Comparison of ENCODE assay signal across 1 cellular context in the genomic region with DNA sequence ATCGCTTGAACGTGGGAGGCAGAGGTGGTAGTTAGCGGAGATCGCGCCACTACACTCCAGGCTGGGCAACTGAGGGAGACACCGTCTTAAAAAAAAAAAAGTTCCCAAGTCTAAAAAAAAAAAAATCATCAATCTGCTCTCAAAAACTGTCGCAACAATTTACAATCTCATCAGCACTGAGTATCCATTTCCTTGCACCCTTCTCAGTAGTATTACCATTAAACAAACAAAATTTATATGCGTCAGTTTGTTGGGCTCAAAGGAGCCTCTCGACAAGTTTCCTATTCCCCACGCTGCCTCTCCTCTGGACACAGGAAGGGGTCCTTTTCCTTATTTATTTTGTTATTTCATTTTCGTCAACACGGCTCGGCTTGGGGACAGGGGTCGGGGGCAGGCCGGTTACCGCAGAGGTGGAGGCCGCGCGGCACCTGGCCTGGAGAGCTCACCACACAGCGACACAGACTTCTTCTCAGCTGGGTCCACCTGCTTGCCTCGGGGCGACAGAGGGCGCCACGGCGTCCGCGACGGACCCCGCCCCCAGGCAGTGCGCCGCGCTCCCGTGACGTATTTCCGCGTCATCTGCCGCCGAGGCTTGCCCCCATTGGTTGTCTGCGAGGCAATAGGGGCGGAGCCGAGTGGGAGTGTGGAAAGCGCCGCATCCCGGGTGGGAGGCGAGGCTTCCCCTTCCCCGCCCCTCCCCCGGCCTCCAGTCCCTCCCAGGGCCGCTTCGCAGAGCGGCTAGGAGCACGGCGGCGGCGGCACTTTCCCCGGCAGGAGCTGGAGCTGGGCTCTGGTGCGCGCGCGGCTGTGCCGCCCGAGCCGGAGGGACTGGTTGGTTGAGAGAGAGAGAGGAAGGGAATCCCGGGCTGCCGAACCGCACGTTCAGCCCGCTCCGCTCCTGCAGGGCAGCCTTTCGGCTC.
TF ChIP-seq lines count a peak whose summit lies in the region.

A gene (plus strand): TSS at position 709 of the 920 bp plus-strand sequence. CDS start 436 bp downstream, outside the sequence.

TF ChIP-seq in HepG2, 621 proteins besides CTCF, POLR2A, EP300 and RAD21 (continued from another document and continues in another):
- TF ChIP-seq, protein P1, sequence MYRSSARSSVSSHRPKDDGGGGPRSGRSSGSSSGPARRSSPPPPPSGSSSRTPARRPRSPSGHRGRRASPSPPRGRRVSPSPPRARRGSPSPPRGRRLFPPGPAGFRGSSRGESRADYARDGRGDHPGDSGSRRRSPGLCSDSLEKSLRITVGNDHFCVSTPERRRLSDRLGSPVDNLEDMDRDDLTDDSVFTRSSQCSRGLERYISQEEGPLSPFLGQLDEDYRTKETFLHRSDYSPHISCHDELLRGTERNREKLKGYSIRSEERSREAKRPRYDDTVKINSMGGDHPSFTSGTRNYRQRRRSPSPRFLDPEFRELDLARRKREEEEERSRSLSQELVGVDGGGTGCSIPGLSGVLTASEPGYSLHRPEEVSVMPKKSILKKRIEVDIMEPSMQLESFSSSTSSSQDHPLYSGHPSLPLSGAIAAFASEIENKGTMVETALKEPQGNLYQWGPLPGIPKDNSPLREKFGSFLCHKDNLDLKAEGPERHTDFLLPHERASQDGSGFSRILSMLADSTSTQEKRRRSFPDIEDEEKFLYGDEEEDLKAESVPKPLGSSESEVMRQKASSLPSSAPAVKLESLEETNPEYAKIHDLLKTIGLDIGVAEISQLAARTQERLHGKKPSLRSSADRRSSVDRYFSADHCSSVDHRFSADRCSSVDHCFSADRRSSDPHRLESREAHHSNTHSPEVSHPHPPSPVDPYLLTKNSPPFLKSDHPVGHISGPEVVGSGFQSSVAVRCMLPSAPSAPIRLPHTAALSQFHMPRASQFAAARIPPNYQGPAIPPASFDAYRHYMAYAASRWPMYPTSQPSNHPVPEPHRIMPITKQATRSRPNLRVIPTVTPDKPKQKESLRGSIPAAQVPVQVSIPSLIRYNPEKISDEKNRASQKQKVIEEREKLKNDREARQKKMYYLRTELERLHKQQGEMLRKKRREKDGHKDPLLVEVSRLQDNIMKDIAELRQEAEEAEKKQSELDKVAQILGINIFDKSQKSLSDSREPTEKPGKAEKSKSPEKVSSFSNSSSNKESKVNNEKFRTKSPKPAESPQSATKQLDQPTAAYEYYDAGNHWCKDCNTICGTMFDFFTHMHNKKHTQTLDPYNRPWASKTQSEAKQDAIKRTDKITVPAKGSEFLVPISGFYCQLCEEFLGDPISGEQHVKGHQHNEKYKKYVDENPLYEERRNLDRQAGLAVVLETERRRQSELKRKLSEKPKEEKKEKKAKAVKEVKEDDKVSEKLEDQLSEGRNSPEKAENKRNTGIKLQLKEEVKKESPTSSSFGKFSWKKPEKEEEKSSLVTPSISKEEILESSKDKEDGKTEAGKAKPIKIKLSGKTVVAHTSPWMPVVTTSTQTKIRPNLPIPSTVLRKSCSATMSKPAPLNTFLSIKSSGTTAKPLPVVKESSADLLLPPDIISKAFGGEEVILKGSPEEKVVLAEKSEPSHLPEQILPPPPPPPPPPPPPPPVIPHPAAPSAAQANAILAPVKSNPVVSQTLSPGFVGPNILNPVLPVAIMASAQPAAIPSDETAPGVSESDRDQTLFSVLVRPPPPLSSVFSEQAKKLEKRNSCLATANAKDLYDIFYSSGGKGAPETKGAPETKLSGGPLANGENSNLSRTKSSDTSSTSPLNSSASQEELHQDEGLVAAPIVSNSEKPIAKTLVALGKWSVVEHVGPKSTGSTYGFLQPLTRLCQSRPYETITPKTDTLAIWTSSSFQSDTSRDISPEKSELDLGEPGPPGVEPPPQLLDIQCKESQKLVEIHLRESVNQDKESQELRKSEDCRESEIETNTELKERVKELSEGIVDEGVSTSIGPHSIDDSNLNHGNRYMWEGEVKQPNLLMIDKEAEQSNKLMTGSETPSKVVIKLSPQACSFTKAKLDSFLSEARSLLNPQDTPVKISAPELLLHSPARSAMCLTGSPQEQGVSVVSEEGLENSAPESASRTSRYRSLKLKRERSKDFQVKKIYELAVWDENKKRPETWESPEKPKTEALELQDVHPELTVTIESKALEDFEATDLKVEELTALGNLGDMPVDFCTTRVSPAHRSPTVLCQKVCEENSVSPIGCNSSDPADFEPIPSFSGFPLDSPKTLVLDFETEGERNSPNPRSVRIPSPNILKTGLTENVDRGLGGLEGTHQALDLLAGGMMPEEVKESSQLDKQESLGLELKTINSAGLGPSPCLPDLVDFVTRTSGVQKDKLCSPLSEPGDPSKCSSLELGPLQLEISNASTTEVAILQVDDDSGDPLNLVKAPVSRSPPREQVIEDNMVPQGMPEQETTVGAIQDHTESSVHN (CRISPR knock-in tag; IDR thresholded peaks at IDR 0.05) = no peak
- TF ChIP-seq ZNF30 (CRISPR knock-in tag; IDR thresholded peaks at IDR 0.05) (no peak), MYC (CRISPR knock-in tag; IDR thresholded peaks at IDR 0.05; ENCODE audit: borderline replicate concordance) (peak; percentile 94), BORCS8-MEF2B (CRISPR knock-in tag; IDR thresholded peaks at IDR 0.05) (peak; percentile 50; the same call in 1 of the 2 replicates), KLF11 (CRISPR knock-in tag; IDR thresholded peaks at IDR 0.05) (no peak), IRX3 (CRISPR knock-in tag; IDR thresholded peaks at IDR 0.05; ENCODE audit: borderline replicate concordance, low read depth) (no peak), ZNF629 (CRISPR knock-in tag; conservative IDR thresholded peaks at IDR 0.05) (no peak), RARG (CRISPR knock-in tag; IDR thresholded peaks at IDR 0.05; ENCODE audit: low read depth) (no peak), ZKSCAN5 (CRISPR knock-in tag; IDR thresholded peaks at IDR 0.05) (no peak), JUN (CRISPR knock-in tag; IDR thresholded peaks at IDR 0.05) (no peak), ZNF780A (CRISPR knock-in tag; IDR thresholded peaks at IDR 0.05) (peak; percentile 79; the same call in 1 of the 2 replicates), PHF8 (CRISPR knock-in tag; IDR thresholded peaks at IDR 0.05) (peak; percentile 92), PAWR (CRISPR knock-in tag; IDR thresholded peaks at IDR 0.05; ENCODE audit: borderline replicate concordance) (no peak), DR1 (CRISPR knock-in tag; IDR thresholded peaks at IDR 0.05) (peak; percentile 66; the same call in 1 of the 2 replicates), FOXO1 (CRISPR knock-in tag; IDR thresholded peaks at IDR 0.05) (peak; percentile 33; the same call in 1 of the 2 replicates), ZNF781 (CRISPR knock-in tag; IDR thresholded peaks at IDR 0.05; ENCODE audit: borderline replicate concordance, not compliant biosample characterization) (no peak), ZBTB7A (CRISPR knock-in tag; IDR thresholded peaks at IDR 0.05) (peak; percentile 64; the same call in 1 of the 2 replicates), HNF4A (CRISPR knock-in tag; IDR thresholded peaks at IDR 0.05) (no peak), MLLT10 (CRISPR knock-in tag; IDR thresholded peaks at IDR 0.05) (no peak)
- TF ChIP-seq, protein P2, sequence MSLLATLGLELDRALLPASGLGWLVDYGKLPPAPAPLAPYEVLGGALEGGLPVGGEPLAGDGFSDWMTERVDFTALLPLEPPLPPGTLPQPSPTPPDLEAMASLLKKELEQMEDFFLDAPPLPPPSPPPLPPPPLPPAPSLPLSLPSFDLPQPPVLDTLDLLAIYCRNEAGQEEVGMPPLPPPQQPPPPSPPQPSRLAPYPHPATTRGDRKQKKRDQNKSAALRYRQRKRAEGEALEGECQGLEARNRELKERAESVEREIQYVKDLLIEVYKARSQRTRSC (CRISPR knock-in tag; IDR thresholded peaks at IDR 0.05; ENCODE audit: low read depth) = no peak
- TF ChIP-seq, protein P3, sequence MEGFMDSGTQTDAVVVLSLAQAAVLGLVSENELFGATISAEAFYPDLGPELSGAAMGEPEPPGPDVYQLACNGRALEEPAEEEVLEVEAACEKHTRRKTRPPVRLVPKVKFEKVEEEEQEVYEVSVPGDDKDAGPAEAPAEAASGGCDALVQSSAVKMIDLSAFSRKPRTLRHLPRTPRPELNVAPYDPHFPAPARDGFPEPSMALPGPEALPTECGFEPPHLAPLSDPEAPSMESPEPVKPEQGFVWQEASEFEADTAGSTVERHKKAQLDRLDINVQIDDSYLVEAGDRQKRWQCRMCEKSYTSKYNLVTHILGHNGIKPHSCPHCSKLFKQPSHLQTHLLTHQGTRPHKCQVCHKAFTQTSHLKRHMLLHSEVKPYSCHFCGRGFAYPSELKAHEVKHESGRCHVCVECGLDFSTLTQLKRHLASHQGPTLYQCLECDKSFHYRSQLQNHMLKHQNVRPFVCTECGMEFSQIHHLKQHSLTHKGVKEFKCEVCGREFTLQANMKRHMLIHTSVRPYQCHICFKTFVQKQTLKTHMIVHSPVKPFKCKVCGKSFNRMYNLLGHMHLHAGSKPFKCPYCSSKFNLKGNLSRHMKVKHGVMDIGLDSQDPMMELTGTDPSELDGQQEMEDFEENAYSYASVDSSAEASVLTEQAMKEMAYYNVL (CRISPR knock-in tag; IDR thresholded peaks at IDR 0.05; ENCODE audit: borderline replicate concordance) = 0 out of 2 replicates have a peak, but pooled peaks have one; percentile 6
- TF ChIP-seq, protein P4, sequence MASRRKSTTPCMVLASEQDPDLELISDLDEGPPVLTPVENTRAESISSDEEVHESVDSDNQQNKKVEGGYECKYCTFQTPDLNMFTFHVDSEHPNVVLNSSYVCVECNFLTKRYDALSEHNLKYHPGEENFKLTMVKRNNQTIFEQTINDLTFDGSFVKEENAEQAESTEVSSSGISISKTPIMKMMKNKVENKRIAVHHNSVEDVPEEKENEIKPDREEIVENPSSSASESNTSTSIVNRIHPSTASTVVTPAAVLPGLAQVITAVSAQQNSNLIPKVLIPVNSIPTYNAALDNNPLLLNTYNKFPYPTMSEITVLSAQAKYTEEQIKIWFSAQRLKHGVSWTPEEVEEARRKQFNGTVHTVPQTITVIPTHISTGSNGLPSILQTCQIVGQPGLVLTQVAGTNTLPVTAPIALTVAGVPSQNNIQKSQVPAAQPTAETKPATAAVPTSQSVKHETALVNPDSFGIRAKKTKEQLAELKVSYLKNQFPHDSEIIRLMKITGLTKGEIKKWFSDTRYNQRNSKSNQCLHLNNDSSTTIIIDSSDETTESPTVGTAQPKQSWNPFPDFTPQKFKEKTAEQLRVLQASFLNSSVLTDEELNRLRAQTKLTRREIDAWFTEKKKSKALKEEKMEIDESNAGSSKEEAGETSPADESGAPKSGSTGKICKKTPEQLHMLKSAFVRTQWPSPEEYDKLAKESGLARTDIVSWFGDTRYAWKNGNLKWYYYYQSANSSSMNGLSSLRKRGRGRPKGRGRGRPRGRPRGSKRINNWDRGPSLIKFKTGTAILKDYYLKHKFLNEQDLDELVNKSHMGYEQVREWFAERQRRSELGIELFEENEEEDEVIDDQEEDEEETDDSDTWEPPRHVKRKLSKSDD (CRISPR knock-in tag; IDR thresholded peaks at IDR 0.05; ENCODE audit: low read depth) = peak; percentile 98
- TF ChIP-seq, protein P5, sequence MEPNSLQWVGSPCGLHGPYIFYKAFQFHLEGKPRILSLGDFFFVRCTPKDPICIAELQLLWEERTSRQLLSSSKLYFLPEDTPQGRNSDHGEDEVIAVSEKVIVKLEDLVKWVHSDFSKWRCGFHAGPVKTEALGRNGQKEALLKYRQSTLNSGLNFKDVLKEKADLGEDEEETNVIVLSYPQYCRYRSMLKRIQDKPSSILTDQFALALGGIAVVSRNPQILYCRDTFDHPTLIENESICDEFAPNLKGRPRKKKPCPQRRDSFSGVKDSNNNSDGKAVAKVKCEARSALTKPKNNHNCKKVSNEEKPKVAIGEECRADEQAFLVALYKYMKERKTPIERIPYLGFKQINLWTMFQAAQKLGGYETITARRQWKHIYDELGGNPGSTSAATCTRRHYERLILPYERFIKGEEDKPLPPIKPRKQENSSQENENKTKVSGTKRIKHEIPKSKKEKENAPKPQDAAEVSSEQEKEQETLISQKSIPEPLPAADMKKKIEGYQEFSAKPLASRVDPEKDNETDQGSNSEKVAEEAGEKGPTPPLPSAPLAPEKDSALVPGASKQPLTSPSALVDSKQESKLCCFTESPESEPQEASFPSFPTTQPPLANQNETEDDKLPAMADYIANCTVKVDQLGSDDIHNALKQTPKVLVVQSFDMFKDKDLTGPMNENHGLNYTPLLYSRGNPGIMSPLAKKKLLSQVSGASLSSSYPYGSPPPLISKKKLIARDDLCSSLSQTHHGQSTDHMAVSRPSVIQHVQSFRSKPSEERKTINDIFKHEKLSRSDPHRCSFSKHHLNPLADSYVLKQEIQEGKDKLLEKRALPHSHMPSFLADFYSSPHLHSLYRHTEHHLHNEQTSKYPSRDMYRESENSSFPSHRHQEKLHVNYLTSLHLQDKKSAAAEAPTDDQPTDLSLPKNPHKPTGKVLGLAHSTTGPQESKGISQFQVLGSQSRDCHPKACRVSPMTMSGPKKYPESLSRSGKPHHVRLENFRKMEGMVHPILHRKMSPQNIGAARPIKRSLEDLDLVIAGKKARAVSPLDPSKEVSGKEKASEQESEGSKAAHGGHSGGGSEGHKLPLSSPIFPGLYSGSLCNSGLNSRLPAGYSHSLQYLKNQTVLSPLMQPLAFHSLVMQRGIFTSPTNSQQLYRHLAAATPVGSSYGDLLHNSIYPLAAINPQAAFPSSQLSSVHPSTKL (CRISPR knock-in tag; IDR thresholded peaks at IDR 0.05) = peak; percentile 63
- TF ChIP-seq, protein P6, sequence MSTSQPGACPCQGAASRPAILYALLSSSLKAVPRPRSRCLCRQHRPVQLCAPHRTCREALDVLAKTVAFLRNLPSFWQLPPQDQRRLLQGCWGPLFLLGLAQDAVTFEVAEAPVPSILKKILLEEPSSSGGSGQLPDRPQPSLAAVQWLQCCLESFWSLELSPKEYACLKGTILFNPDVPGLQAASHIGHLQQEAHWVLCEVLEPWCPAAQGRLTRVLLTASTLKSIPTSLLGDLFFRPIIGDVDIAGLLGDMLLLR (CRISPR knock-in tag; IDR thresholded peaks at IDR 0.05) = peak; percentile 19; the same call in 1 of the 2 replicates
- TF ChIP-seq, protein P7, sequence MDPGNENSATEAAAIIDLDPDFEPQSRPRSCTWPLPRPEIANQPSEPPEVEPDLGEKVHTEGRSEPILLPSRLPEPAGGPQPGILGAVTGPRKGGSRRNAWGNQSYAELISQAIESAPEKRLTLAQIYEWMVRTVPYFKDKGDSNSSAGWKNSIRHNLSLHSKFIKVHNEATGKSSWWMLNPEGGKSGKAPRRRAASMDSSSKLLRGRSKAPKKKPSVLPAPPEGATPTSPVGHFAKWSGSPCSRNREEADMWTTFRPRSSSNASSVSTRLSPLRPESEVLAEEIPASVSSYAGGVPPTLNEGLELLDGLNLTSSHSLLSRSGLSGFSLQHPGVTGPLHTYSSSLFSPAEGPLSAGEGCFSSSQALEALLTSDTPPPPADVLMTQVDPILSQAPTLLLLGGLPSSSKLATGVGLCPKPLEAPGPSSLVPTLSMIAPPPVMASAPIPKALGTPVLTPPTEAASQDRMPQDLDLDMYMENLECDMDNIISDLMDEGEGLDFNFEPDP (CRISPR knock-in tag; conservative IDR thresholded peaks at IDR 0.05) = no peak
- TF ChIP-seq, protein P8, sequence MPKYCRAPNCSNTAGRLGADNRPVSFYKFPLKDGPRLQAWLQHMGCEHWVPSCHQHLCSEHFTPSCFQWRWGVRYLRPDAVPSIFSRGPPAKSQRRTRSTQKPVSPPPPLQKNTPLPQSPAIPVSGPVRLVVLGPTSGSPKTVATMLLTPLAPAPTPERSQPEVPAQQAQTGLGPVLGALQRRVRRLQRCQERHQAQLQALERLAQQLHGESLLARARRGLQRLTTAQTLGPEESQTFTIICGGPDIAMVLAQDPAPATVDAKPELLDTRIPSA (CRISPR knock-in tag; IDR thresholded peaks at IDR 0.05; ENCODE audit: borderline replicate concordance) = 0 out of 2 replicates have a peak, but pooled peaks have one; percentile 78
- TF ChIP-seq, protein P9, sequence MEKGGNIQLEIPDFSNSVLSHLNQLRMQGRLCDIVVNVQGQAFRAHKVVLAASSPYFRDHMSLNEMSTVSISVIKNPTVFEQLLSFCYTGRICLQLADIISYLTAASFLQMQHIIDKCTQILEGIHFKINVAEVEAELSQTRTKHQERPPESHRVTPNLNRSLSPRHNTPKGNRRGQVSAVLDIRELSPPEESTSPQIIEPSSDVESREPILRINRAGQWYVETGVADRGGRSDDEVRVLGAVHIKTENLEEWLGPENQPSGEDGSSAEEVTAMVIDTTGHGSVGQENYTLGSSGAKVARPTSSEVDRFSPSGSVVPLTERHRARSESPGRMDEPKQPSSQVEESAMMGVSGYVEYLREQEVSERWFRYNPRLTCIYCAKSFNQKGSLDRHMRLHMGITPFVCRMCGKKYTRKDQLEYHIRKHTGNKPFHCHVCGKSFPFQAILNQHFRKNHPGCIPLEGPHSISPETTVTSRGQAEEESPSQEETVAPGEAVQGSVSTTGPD (CRISPR knock-in tag; IDR thresholded peaks at IDR 0.05) = no peak
